ENCODE assay signal across 10 cellular contexts in genomic region chr3:140206196-140207040, GRCh38.
DNase-seq lines count a peak whose midpoint lies in the region; ATAC-seq lines count a peak whose summit lies in the region.
"Had no signal": no experiment of that assay in that cellular context is flagged by ENCODE, and none has a peak within 500 bp of the region (broad histone marks: within the 10 kb centered on the region; RNA-seq: fewer than 3 reads in every experiment).

No MANE protein-coding gene starts in this region.

- no peak for ATAC-seq in GM21367 (IDR thresholded peaks at IDR 0.05; ENCODE audit: unreplicated experiment)

- peak; percentile 49 for DNase-seq in NCI-H748 (lab: John Stamatoyannopoulos, UW; ENCODE audit: unreplicated experiment)
- no peak for DNase-seq in NCI-H748 treated with DMSO at 0.1 percent for 48 hours (lab: John Stamatoyannopoulos, UW)
- peak; percentile 2 for DNase-seq in OCI-M1 (lab: John Stamatoyannopoulos, UW)
- peak; percentile 4 for DNase-seq in foreskin melanocyte
- peak; percentile 36 for DNase-seq in stromal cell of bone marrow (ENCODE audit: low read depth)
- DNase-seq in cerebellar cortex (ENCODE audit: low spot score) = no peak
- DNase-seq in activated CD4-positive, alpha-beta T cell treated with anti-CD3 and anti-CD28 coated beads, Interleukin-2, amount 50 U/mL, for 48 hours = no peak
- DNase-seq: activated naive CD8-positive, alpha-beta T cell treated with anti-CD3 and anti-CD28 coated beads, Interleukin-2, amount 10 ng/mL, durations not matched to agents 7 days and 5 days; stomach had no signal

Comparison
In these comparisons a context has a peak if more than half of its experiments do, and no peak if none do; other contexts are left out.
1. DNase-seq: peak in NCI-H748 (single experiment), OCI-M1 (single experiment), foreskin melanocyte (single experiment) and stromal cell of bone marrow (single experiment); none in NCI-H748 treated with DMSO at 0.1 percent for 48 hours (single experiment), cerebellar cortex (single experiment) and activated CD4-positive, alpha-beta T cell treated with anti-CD3 and anti-CD28 coated beads, Interleukin-2, amount 50 U/mL, for 48 hours (0 of 2).